In genomic region chr6:37242042-37242428, GRCh38 we compare ENCODE assay signal across 12 cellular contexts. TPM values are rescaled to one million over a fixed set of nuclear protein-coding genes. Genes with fewer than 3 reads are reported as not detected.
A peak's percentile ranks its signal among the peaks of the same experiment; 100 is the strongest.
DNase-seq lines count a peak whose midpoint lies in the region; ATAC-seq, FAIRE-seq and TF ChIP-seq lines count a peak whose summit lies in the region.
"Had no signal": no experiment of that assay in that cellular context is flagged by ENCODE, and none has a peak within 500 bp of the region (broad histone marks: within the 10 kb centered on the region; RNA-seq: fewer than 3 reads in every experiment).

No MANE protein-coding gene starts in this region.

- no peaks in the 10 kb centered on the region for H3K9me3 Mint-ChIP-seq in dendritic cell treated with granulocyte-macrophage colony-stimulating factor and Interleukin-4, amounts not matched to agents 40 ng/mL and 50 ng/mL, for 4 days
- H3K9me3 Mint-ChIP-seq: central memory CD8-positive, alpha-beta T cell had no signal

- no peaks in the 10 kb centered on the region for H3K9me3 ChIP-seq in right cardiac atrium (ENCODE audit: control insufficient read depth, low read length)
- H3K9me3 ChIP-seq in pancreas = no peaks in the 10 kb centered on the region
- H3K9me3 ChIP-seq in aorta (ENCODE audit: control insufficient read depth, low read length) = no peaks in the 10 kb centered on the region

- H3K4me1 Mint-ChIP-seq in dendritic cell treated with granulocyte-macrophage colony-stimulating factor and Interleukin-4, amounts not matched to agents 40 ng/mL and 50 ng/mL, for 4 days (ENCODE audit: low read depth) = peaks cover 50% of the 10 kb centered on the region

- intact Hi-C loops in right cardiac atrium (cut with DNase I) = no loop called here
- intact Hi-C loops in cardiac septum (cut with DNase I) = no loop called here
- intact Hi-C loops in dendritic cell treated with granulocyte-macrophage colony-stimulating factor and Interleukin-4, amounts not matched to agents 40 ng/mL and 50 ng/mL, for 4 days (cut with micrococcal nuclease) = loop anchor here (1.0 kb wide), 1 partner anchor 192 kb away; no protein-coding TSS in a partner anchor
- intact Hi-C loops in pancreas (cut with DNase I) = no loop called here
- intact Hi-C loops in aorta (cut with DNase I) = loop anchor here (5.0 to 10.0 kb wide), 2 partner anchors 40 to 107 kb away; no protein-coding TSS in a partner anchor

- WGBS in right cardiac atrium = 67% methylated on average over 1 of the region's 1 CpG
- WGBS in pancreas, 2 donors = 80 to 90% methylated on average over 1 of the region's 1 CpG
- WGBS in aorta, 2 donors = 28 to 32% methylated on average over 1 of the region's 1 CpG

- H3K36me3 Mint-ChIP-seq in dendritic cell treated with granulocyte-macrophage colony-stimulating factor and Interleukin-4, amounts not matched to agents 40 ng/mL and 50 ng/mL, for 4 days (ENCODE audit: low read depth) = no peaks in the 10 kb centered on the region

- H3K27ac Mint-ChIP-seq in dendritic cell treated with granulocyte-macrophage colony-stimulating factor and Interleukin-4, amounts not matched to agents 40 ng/mL and 50 ng/mL, for 4 days = peak overlapping the region; percentile 82

- TF ChIP-seq CTCF in pancreas (IDR thresholded peaks at IDR 0.05) = no peak

- no peaks in the 10 kb centered on the region for H3K27me3 ChIP-seq in right cardiac atrium (ENCODE audit: control insufficient read depth, insufficient read depth)
- H3K27me3 ChIP-seq in pancreas = no peaks in the 10 kb centered on the region
- H3K27me3 ChIP-seq in aorta (ENCODE audit: control insufficient read depth in 1 of 2, insufficient read depth in 2 of 2, low read length in 1 of 2) = no peaks in the 10 kb centered on the region

- H3K4me3 ChIP-seq in right cardiac atrium (ENCODE audit: low read length) (no peak overlapping the region), pancreas (no peak overlapping the region), aorta (ENCODE audit: low read length in 2 of 2) (no peak overlapping the region)

- FAIRE-seq in pancreas (lab: Jason Lieb, UNC) = no peak
- FAIRE-seq: TTC549 had no signal

- peaks cover 3% of the 10 kb centered on the region for H3K27me3 Mint-ChIP-seq in dendritic cell treated with granulocyte-macrophage colony-stimulating factor and Interleukin-4, amounts not matched to agents 40 ng/mL and 50 ng/mL, for 4 days

- H3K4me3 Mint-ChIP-seq in dendritic cell treated with granulocyte-macrophage colony-stimulating factor and Interleukin-4, amounts not matched to agents 40 ng/mL and 50 ng/mL, for 4 days = no peak overlapping the region
- H3K4me3 Mint-ChIP-seq: central memory CD8-positive, alpha-beta T cell had no signal

- H3K36me3 ChIP-seq in pancreas (no peaks in the 10 kb centered on the region), aorta (ENCODE audit: control insufficient read depth in 1 of 2, insufficient read depth in 2 of 2, low read length in 1 of 2) (no peaks in the 10 kb centered on the region)

- ATAC-seq in right cardiac atrium (no peak), pancreas (no peak), aorta (ENCODE audit: low FRiP score) (no peak), HG03159 (IDR thresholded peaks at IDR 0.05; ENCODE audit: unreplicated experiment) (no peak), HG02642 (IDR thresholded peaks at IDR 0.05; ENCODE audit: poor library complexity, unreplicated experiment) (no peak)

- H3K27ac ChIP-seq in right cardiac atrium (ENCODE audit: low read length) = peak overlapping the region; percentile 86
- peak overlapping the region in 3 of 4 donors; percentile 6 to 90 (median 85) for H3K27ac ChIP-seq in pancreas
- peak overlapping the region; percentile 84 to 100 for H3K27ac ChIP-seq in aorta (ENCODE audit: low read depth in 1 of 2, low read length in 2 of 2)

- H3K4me1 ChIP-seq in right cardiac atrium (ENCODE audit: control insufficient read depth, insufficient read depth, low read length) (peaks cover 15% of the 10 kb centered on the region), pancreas (peaks cover 17 to 44% (median 19%) of the 10 kb centered on the region in 3 donors), aorta (ENCODE audit: control insufficient read depth in 1 of 2, insufficient read depth in 2 of 2, low read length in 2 of 2) (peaks cover 2 to 8% of the 10 kb centered on the region in 2 donors)

- DNase-seq in right cardiac atrium = no peak
- DNase-seq in cardiac septum (ENCODE audit: low spot score) = no peak
- DNase-seq in pancreas = no peak
- no peak for DNase-seq in aorta
- DNase-seq in stimulated activated CD4-positive, alpha-beta T cell treated with anti-CD3 and anti-CD28 coated beads, Interleukin-2, amount 100 ng/mL, for 24 hours = no peak
- DNase-seq: activated T-cell treated with anti-CD3 and anti-CD28 coated beads for 4 hours, KBM-7 had no signal

RNA-seq across cellular contexts. Expression of gene TBC1D22B, which starts 15.5 kb away (rescaled TPM):
- total RNA-seq in right cardiac atrium = 1 to 10 TPM; 6.4 to 9.2 (median 7.7) TPM
- 4.6 TPM for polyA plus RNA-seq in right cardiac atrium
- total RNA-seq in cardiac septum = 9.1 TPM
- 1 to 10 TPM; 5.1 to 9.0 (median 6.3) TPM for total RNA-seq in pancreas
- polyA plus RNA-seq in pancreas = 1 to 10 TPM; 4.3 to 6.6 TPM
- total RNA-seq in aorta = 10 to 100 TPM; 11.2 to 17.0 TPM
- 1 to 10 TPM; 3.9 to 4.1 TPM for polyA plus RNA-seq in aorta

RNA-seq across cellular contexts. Expression of gene TMEM217, which starts 15.9 kb away (rescaled TPM):
- 1 to 10 TPM in 1 of 4 donors, under 1 TPM in 1, not detected in 2; 0.15 to 1.0 TPM for total RNA-seq in right cardiac atrium
- 0.16 TPM for polyA plus RNA-seq in right cardiac atrium
- 1.0 TPM for total RNA-seq in cardiac septum
- 1 to 10 TPM in 3 of 6 donors, under 1 TPM in 3; 0.19 to 2.1 (median 0.94) TPM for total RNA-seq in pancreas
- polyA plus RNA-seq in pancreas = 1 to 10 TPM; 1.4 to 1.7 TPM
- total RNA-seq in aorta = 1 to 10 TPM; 2.2 to 2.7 TPM
- under 1 TPM; 0.50 to 0.54 TPM for polyA plus RNA-seq in aorta

Comparison
In these comparisons a context has a peak if more than half of its experiments do, and no peak if none do; other contexts are left out.
1. intact Hi-C loops: an anchor here in dendritic cell treated with granulocyte-macrophage colony-stimulating factor and Interleukin-4, amounts not matched to agents 40 ng/mL and 50 ng/mL, for 4 days (1.0 kb wide) and aorta (5.0 to 10.0 kb wide); none called in right cardiac atrium, cardiac septum and pancreas.